ENCODE assay signal across 8 cellular contexts in the genomic region with DNA sequence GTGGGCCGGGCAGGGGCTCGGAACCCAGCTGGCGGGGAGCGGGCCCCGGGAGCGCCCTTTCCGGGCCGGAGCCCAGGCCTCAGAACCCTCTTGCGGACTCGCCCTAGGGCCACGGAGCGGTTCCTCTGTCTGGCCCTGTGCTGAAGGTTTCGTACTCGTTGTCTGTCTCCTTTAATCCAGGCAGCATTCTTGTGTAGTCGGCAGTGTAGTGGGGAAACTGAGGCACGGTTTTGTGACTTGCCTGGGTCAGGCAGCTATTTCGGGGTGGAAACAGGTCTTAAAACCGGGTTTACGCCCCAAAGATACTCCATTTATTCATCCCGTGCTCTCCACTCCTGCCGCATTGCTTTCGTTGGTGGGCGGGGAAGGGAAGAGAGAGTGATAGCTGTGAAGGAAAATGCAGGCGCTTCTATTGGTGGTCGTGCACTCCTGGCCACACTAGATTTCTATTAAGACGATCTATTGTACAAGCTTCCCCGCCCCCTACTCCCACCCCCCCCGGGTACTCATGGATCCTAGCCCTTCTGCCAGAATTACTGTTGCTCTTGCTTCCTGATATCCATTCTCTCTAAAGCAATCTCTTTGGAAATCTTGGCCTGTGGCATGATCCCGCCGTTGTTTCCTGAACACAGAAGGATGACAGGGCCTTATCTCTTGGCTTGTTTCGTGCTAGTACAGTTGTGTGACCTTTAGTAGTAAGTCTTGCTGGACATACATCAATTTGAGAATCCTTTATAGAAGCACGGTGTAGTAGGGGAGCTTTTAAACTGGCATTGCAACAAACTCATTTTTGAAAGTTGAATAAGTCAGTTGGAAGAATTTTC. TPM values are rescaled to one million over a fixed set of nuclear protein-coding genes. Genes with fewer than 3 reads are reported as not detected.
DNase-seq lines count a peak whose midpoint lies in the region; ATAC-seq and TF ChIP-seq lines count a peak whose summit lies in the region.

No MANE protein-coding gene starts in this region.

- peak overlapping the region; percentile 98 for H3K4me3 ChIP-seq in fibroblast of mammary gland (ENCODE audit: control insufficient read depth, low read depth, low read length)
- H3K4me3 ChIP-seq in neural progenitor cell: peak overlapping the region; percentile 86

- DNase-seq in CD14-positive monocyte (ENCODE audit: low spot score): no peak
- DNase-seq in NCI-H1105 treated with DMSO at 0.1 percent for 48 hours (lab: John Stamatoyannopoulos, UW): peak; percentile 61
- DNase-seq in activated CD4-positive, alpha-beta T cell treated with anti-CD3 and anti-CD28 coated beads, Interleukin-2, amount 50 U/mL, for 48 hours: peak; percentile 34 to 41
- DNase-seq in fibroblast of mammary gland (ENCODE audit: low read depth): peak; percentile 31
- peak; percentile 74 for DNase-seq in neural progenitor cell (ENCODE audit: low spot score)
- DNase-seq in activated gamma-delta T cell (lab: John Stamatoyannopoulos, UW): no peak

- ATAC-seq in GM19351 (IDR thresholded peaks at IDR 0.05; ENCODE audit: unreplicated experiment) (peak; percentile 0), GM18519 (IDR thresholded peaks at IDR 0.05; ENCODE audit: low FRiP score, unreplicated experiment) (no peak)

- peaks cover 15% of the 10 kb centered on the region for H3K4me1 ChIP-seq in neural progenitor cell

- peak overlapping the region; percentile 77 for H3K4me2 ChIP-seq in neural progenitor cell

- no peaks in the 10 kb centered on the region for H3K36me3 ChIP-seq in neural progenitor cell

- no peaks in the 10 kb centered on the region for H3K9me3 Mint-ChIP-seq in CD14-positive monocyte
- no peaks in the 10 kb centered on the region for H3K9me3 Mint-ChIP-seq in neural progenitor cell

- H4K20me1 ChIP-seq in neural progenitor cell (ENCODE audit: low read depth): peaks cover 45% of the 10 kb centered on the region

- peak overlapping the region; percentile 92 for H3K27ac ChIP-seq in neural progenitor cell

- H3K36me3 Mint-ChIP-seq in CD14-positive monocyte (peaks cover 5 to 8% of the 10 kb centered on the region in 2 donors), neural progenitor cell (peaks cover 6% of the 10 kb centered on the region)

- H3K4me3 Mint-ChIP-seq in CD14-positive monocyte (peak overlapping the region; percentile 96 to 97), neural progenitor cell (peak overlapping the region; percentile 99)

- peak overlapping the region; percentile 80 for H3K9ac ChIP-seq in neural progenitor cell

- peaks cover 0 to 2% (median 0%) of the 10 kb centered on the region in 3 donors for H3K27me3 Mint-ChIP-seq in CD14-positive monocyte (ENCODE audit: low read depth in 3 of 3)
- H3K27me3 Mint-ChIP-seq in neural progenitor cell (ENCODE audit: insufficient read depth, low read depth): no peaks in the 10 kb centered on the region

- intact Hi-C loops in CD14-positive monocyte (cut with micrococcal nuclease): loop anchor here (1.0 to 10.0 kb wide), 3 partner anchors 71 to 144 kb away; a partner anchor contains a TSS

- no peak for TF ChIP-seq CTCF in CD14-positive monocyte (IDR thresholded peaks at IDR 0.05)
- no peak for TF ChIP-seq CTCF in fibroblast of mammary gland (conservative IDR thresholded peaks at IDR 0.05; ENCODE audit: control insufficient read depth, insufficient read depth, low read depth, low read length)
- TF ChIP-seq CTCF in neural progenitor cell (IDR thresholded peaks at IDR 0.05): no peak

- H3K27ac Mint-ChIP-seq in CD14-positive monocyte: peak overlapping the region; percentile 96 to 98 (median 97)
- H3K27ac Mint-ChIP-seq in neural progenitor cell: peak overlapping the region; percentile 35

- H3K4me1 Mint-ChIP-seq in CD14-positive monocyte (peaks cover 55% of the 10 kb centered on the region), neural progenitor cell (peaks cover 17% of the 10 kb centered on the region)

- H3F3A ChIP-seq in neural progenitor cell (ENCODE audit: low read depth): peaks cover 20% of the 10 kb centered on the region

- H3K9me3 ChIP-seq in neural progenitor cell (ENCODE audit: low read depth): no peaks in the 10 kb centered on the region

- H3K27me3 ChIP-seq in neural progenitor cell: no peaks in the 10 kb centered on the region

- peak overlapping the region; percentile 79 for H2AFZ ChIP-seq in neural progenitor cell (replicated peaks)

- peaks cover 52% of the 10 kb centered on the region for H3K79me2 ChIP-seq in neural progenitor cell (ENCODE audit: low read depth)

RNA-seq across cellular contexts. Expression of a gene that starts 0.8 kb away (rescaled TPM):
- polyA plus RNA-seq in CD14-positive monocyte: 10 to 100 TPM; 58.1 to 89.4 TPM
- total RNA-seq in neural progenitor cell (ENCODE audit: low replicate concordance): 56.5 and 70.6 TPM in 2 replicates

RNA-seq across cellular contexts. Expression of a gene that starts 27.9 kb away (rescaled TPM):
- not detected for polyA plus RNA-seq in CD14-positive monocyte
- 0.03 TPM in 1 of 2 replicates, not detected in the other for total RNA-seq in neural progenitor cell (ENCODE audit: low replicate concordance)

RNA-seq across cellular contexts. Expression of a gene that starts 49.7 kb away (rescaled TPM):
- polyA plus RNA-seq in CD14-positive monocyte: 10 to 100 TPM in 1 of 2 donors, 1 to 10 TPM in 1; 9.5 to 12.5 TPM
- 15.4 and 18.3 TPM in 2 replicates for total RNA-seq in neural progenitor cell (ENCODE audit: low replicate concordance)

Comparison
In these comparisons a context has a peak if more than half of its experiments do, and no peak if none do; other contexts are left out.
1. DNase-seq: peak in NCI-H1105 treated with DMSO at 0.1 percent for 48 hours (single experiment), activated CD4-positive, alpha-beta T cell treated with anti-CD3 and anti-CD28 coated beads, Interleukin-2, amount 50 U/mL, for 48 hours (2 of 2), fibroblast of mammary gland (single experiment) and neural progenitor cell (single experiment); none in CD14-positive monocyte (single experiment) and activated gamma-delta T cell (single experiment).